ENCODE assay signal across 17 cellular contexts in the genomic region with DNA sequence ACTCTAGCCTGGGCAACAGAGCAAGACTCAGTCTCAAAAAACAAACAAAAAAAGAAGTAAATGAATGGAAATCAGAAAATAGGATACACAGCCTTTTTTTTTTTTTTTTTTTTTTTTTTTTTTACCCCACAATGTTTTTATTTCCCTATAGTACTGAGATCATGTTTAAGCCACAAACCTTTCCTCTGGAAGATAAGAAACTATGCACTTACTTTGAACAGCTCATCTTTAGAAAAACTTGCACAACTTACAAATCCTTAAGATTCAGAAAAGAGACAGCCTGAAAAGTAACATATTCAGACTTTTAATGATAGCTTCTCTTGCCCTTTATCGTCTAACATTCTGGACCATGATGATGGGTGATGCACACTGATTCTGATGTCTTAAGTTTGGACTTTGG.
DNase-seq lines count a peak whose midpoint lies in the region; ATAC-seq and TF ChIP-seq lines count a peak whose summit lies in the region.
"Had no signal": no experiment of that assay in that cellular context is flagged by ENCODE, and none has a peak within 500 bp of the region (broad histone marks: within the 10 kb centered on the region; RNA-seq: fewer than 3 reads in every experiment).

No MANE protein-coding gene starts in this region.

- H3K4ac ChIP-seq in IMR-90 (ENCODE audit: low read depth, low read length) (no peak overlapping the region), mesenchymal stem cell (ENCODE audit: low read depth in 1 of 2, low read length in 2 of 2) (no peak overlapping the region)

- H3K4me1 Mint-ChIP-seq in CD4-positive, alpha-beta T cell (ENCODE audit: low read depth), result peaks cover 69% of the 10 kb centered on the region
- H3K4me1 Mint-ChIP-seq in brain, result peaks cover 7% of the 10 kb centered on the region

- no peak overlapping the region for H3K23ac ChIP-seq in IMR-90 (ENCODE audit: low read depth, low read length)
- no peak overlapping the region for H3K23ac ChIP-seq in mesenchymal stem cell (ENCODE audit: low read length in 2 of 2)

- H2AK5ac ChIP-seq in IMR-90 (ENCODE audit: low read depth, low read length) (no peak overlapping the region), mesenchymal stem cell (ENCODE audit: low read length, severe bottlenecking) (no peak overlapping the region)

- H3K27ac Mint-ChIP-seq in CD4-positive, alpha-beta T cell, result peak overlapping the region; percentile 74
- peak overlapping the region in 3 of 5 experiments; percentile 14 to 54 (median 19) for H3K27ac Mint-ChIP-seq in brain

- H3K4me3 ChIP-seq in IMR-90 (ENCODE audit: insufficient read depth, low read depth, low read length) (no peak overlapping the region), mesenchymal stem cell (ENCODE audit: insufficient read depth in 1 of 2, low read depth in 1 of 2, low read length in 2 of 2) (no peak overlapping the region), MM.1S (ENCODE audit: low read length) (no peak overlapping the region)
- H3K4me3 ChIP-seq: cardiac muscle cell, HAP-1, SJSA1, testis had no signal

- H3K9ac ChIP-seq in IMR-90 (ENCODE audit: low read depth, low read length), result no peak overlapping the region
- no peak overlapping the region for H3K9ac ChIP-seq in mesenchymal stem cell (ENCODE audit: low read length)
- no peak overlapping the region for H3K9ac ChIP-seq in MM.1S (ENCODE audit: low read length)
- H3K9ac ChIP-seq: parathyroid adenoma had no signal

- no TSS peak for BruUV-seq in IMR-90 (replicated peaks; lab: Mats Ljungman, UMichigan)

- no peak for TF ChIP-seq POLR2A in IMR-90 (IDR thresholded peaks at IDR 0.05; ENCODE audit: low read depth, low read length)

- H3K27ac ChIP-seq in CD4-positive, alpha-beta T cell (ENCODE audit: low read depth, low read length), result no peak overlapping the region
- H3K27ac ChIP-seq in IMR-90 (ENCODE audit: insufficient read depth, low read length) (no peak overlapping the region), mesenchymal stem cell (ENCODE audit: low read length, poor library complexity, severe bottlenecking) (no peak overlapping the region), MM.1S (ENCODE audit: low read length) (no peak overlapping the region)
- H3K27ac ChIP-seq: cardiac muscle cell, parathyroid adenoma, SJSA1, testis had no signal

- H3K36me3 ChIP-seq in IMR-90 (ENCODE audit: control insufficient read depth, insufficient read depth, low read length) (peaks cover 9% of the 10 kb centered on the region), mesenchymal stem cell (ENCODE audit: control insufficient read depth in 1 of 2, insufficient read depth in 2 of 2, low read depth in 1 of 2, low read length in 2 of 2) (peaks cover 13 to 35% of the 10 kb centered on the region in 2 experiments), MM.1S (replicated peaks; ENCODE audit: insufficient read depth, low read length) (no peaks in the 10 kb centered on the region)

- no peak for TF ChIP-seq CTCF in CD4-positive, alpha-beta T cell (IDR thresholded peaks at IDR 0.05)
- no peak for TF ChIP-seq CTCF in IMR-90 (conservative IDR thresholded peaks at IDR 0.05; ENCODE audit: low read depth, low read length)
- TF ChIP-seq CTCF in brain (conservative IDR thresholded peaks at IDR 0.05), result no peak
- TF ChIP-seq CTCF in MM.1S (IDR thresholded peaks at IDR 0.05; ENCODE audit: low read length), result no peak

- H3K4me2 ChIP-seq in IMR-90 (ENCODE audit: low read depth, low read length) (no peak overlapping the region), mesenchymal stem cell (ENCODE audit: low read length, poor library complexity, severe bottlenecking) (no peak overlapping the region), MM.1S (ENCODE audit: low read depth, low read length) (no peak overlapping the region)

- no peak overlapping the region for H2AK9ac ChIP-seq in IMR-90 (replicated peaks; ENCODE audit: low read depth, low read length, poor library complexity)

- CTCF ChIA-PET in CD4-positive, alpha-beta T cell (lab: Charles Lee), result interaction anchor here (0.6 to 1.6 kb wide), 7 partner anchors 10 to 187 kb away, joined by 3 to 6 read pairs (median 4); no protein-coding TSS in a partner anchor
- CTCF ChIA-PET in IMR-90 (lab: Yijun Ruan, JAX), result no interaction called here

- no peaks in the 10 kb centered on the region for H3K27me3 Mint-ChIP-seq in CD4-positive, alpha-beta T cell
- H3K27me3 Mint-ChIP-seq in brain, result no peaks in the 10 kb centered on the region

- H3K27me3 ChIP-seq in CD4-positive, alpha-beta T cell (ENCODE audit: control insufficient read depth, insufficient read depth, low read length), result no peaks in the 10 kb centered on the region
- H3K27me3 ChIP-seq in IMR-90 (ENCODE audit: control insufficient read depth, insufficient read depth, low read length) (no peaks in the 10 kb centered on the region), mesenchymal stem cell (ENCODE audit: control insufficient read depth in 1 of 2, insufficient read depth in 1 of 2, low read length in 2 of 2) (no peaks in the 10 kb centered on the region), MM.1S (replicated peaks; ENCODE audit: insufficient read depth, low read length) (no peaks in the 10 kb centered on the region)
- H3K27me3 ChIP-seq: cardiac muscle cell, SJSA1, testis had no signal

- H3K79me1 ChIP-seq in IMR-90 (ENCODE audit: low read depth in 1 of 2, low read length in 2 of 2) (peaks cover 29 to 63% of the 10 kb centered on the region in 2 experiments), mesenchymal stem cell (replicated peaks; ENCODE audit: low read length, poor library complexity, severe bottlenecking) (peaks cover 33% of the 10 kb centered on the region)

- dilution Hi-C loops in IMR-90 (cut with HindIII; ENCODE audit: low sequenced_read_pairs, unreplicated experiment), result no loop called here

- no peak overlapping the region for H3K56ac ChIP-seq in IMR-90 (ENCODE audit: extremely low read depth, insufficient read depth, low read length)

- H3K4me1 ChIP-seq in IMR-90 (ENCODE audit: control insufficient read depth, insufficient read depth, low read length), result peaks cover 9% of the 10 kb centered on the region; the same call in 1 of the 2 replicates
- H3K4me1 ChIP-seq in mesenchymal stem cell (ENCODE audit: control insufficient read depth, insufficient read depth, low read depth, low read length), result peaks cover 5% of the 10 kb centered on the region
- no peaks in the 10 kb centered on the region for H3K4me1 ChIP-seq in MM.1S (ENCODE audit: low read length)
- H3K4me1 ChIP-seq: HAP-1, parathyroid adenoma, SJSA1 had no signal

- H2AFZ ChIP-seq in IMR-90 (replicated peaks; ENCODE audit: low read length, poor library complexity) (no peak overlapping the region), mesenchymal stem cell (ENCODE audit: low read depth, low read length) (no peak overlapping the region), MM.1S (ENCODE audit: low read length) (no peak overlapping the region)
- H2AFZ ChIP-seq: parathyroid adenoma had no signal

- H3K9me3 ChIP-seq in CD4-positive, alpha-beta T cell (ENCODE audit: control insufficient read depth, low read length), result no peaks in the 10 kb centered on the region
- no peaks in the 10 kb centered on the region for H3K9me3 ChIP-seq in IMR-90 (ENCODE audit: control insufficient read depth, insufficient read depth, low read length)
- H3K9me3 ChIP-seq in mesenchymal stem cell (ENCODE audit: control insufficient read depth, low read length), result no peaks in the 10 kb centered on the region
- H3K9me3 ChIP-seq in MM.1S (replicated peaks; ENCODE audit: insufficient read depth, low read length), result no peaks in the 10 kb centered on the region
- H3K9me3 ChIP-seq: HAP-1, SJSA1, testis had no signal

- no peak for TF ChIP-seq RAD21 in IMR-90 (IDR thresholded peaks at IDR 0.05; ENCODE audit: low read length)

- no peak overlapping the region for H4K91ac ChIP-seq in IMR-90 (ENCODE audit: insufficient read depth, low read depth, low read length)
- no peak overlapping the region for H4K91ac ChIP-seq in mesenchymal stem cell (ENCODE audit: low read length)

- H2BK12ac ChIP-seq in mesenchymal stem cell (ENCODE audit: low read length in 2 of 2), result no peak overlapping the region

- peaks cover 30% of the 10 kb centered on the region for H3K79me2 ChIP-seq in MM.1S (ENCODE audit: low read length)

- H4K5ac ChIP-seq in IMR-90 (ENCODE audit: low read depth, low read length), result no peak overlapping the region; the same call in 1 of the 2 replicates

- no peaks in the 10 kb centered on the region for H3K9me2 ChIP-seq in MM.1S (replicated peaks; ENCODE audit: insufficient read depth, low read length)

- no peak overlapping the region for H3K14ac ChIP-seq in IMR-90 (replicated peaks; ENCODE audit: low read depth, low read length)
- H3K14ac ChIP-seq in mesenchymal stem cell (ENCODE audit: low read length in 2 of 2), result no peak overlapping the region

- in situ Hi-C loops in IMR-90 (cut with MboI; ENCODE audit: low sequenced_read_pairs), result loop anchor here (10.0 kb wide), 1 partner anchor 173 kb away; no protein-coding TSS in a partner anchor

- H3K36me3 Mint-ChIP-seq in CD4-positive, alpha-beta T cell (ENCODE audit: low read depth), result peaks cover 69% of the 10 kb centered on the region
- peaks cover 68% of the 10 kb centered on the region for H3K36me3 Mint-ChIP-seq in brain

- H3K18ac ChIP-seq in IMR-90 (ENCODE audit: low read depth, low read length), result peak overlapping the region; percentile 52; the same call in 1 of the 2 replicates
- no peak overlapping the region for H3K18ac ChIP-seq in mesenchymal stem cell (ENCODE audit: low read depth in 1 of 2, low read length in 2 of 2)

- H3F3A ChIP-seq in MM.1S (ENCODE audit: insufficient read depth, low read length), result no peaks in the 10 kb centered on the region

- H2BK15ac ChIP-seq in IMR-90 (ENCODE audit: low read depth, low read length) (no peak overlapping the region), mesenchymal stem cell (ENCODE audit: low read depth, poor library complexity, severe bottlenecking) (no peak overlapping the region)

- no peak overlapping the region for H2BK120ac ChIP-seq in IMR-90 (ENCODE audit: low read depth, low read length)
- H2BK120ac ChIP-seq in mesenchymal stem cell (ENCODE audit: low read depth, low read length), result no peak overlapping the region

- no peak overlapping the region for H2BK5ac ChIP-seq in IMR-90 (ENCODE audit: low read depth, low read length, poor library complexity, severe bottlenecking)
- H2BK5ac ChIP-seq in mesenchymal stem cell (ENCODE audit: low read depth, low read length, poor library complexity, severe bottlenecking), result no peak overlapping the region

- no peaks in the 10 kb centered on the region for H3K9me3 Mint-ChIP-seq in CD4-positive, alpha-beta T cell
- H3K9me3 Mint-ChIP-seq in brain, result peaks cover 0 to 2% (median 0%) of the 10 kb centered on the region in 5 experiments

- DNase-seq in CD4-positive, alpha-beta T cell, result no peak
- DNase-seq in IMR-90, result peak; percentile 65
- DNase-seq in mesenchymal stem cell, result peak; percentile 37
- DNase-seq in MM.1S, result no peak
- DNase-seq in NCI-H128 (lab: John Stamatoyannopoulos, UW; ENCODE audit: unreplicated experiment), result no peak
- no peak for DNase-seq in putamen (ENCODE audit: low spot score)
- DNase-seq: activated CD4-positive, alpha-beta T cell treated with anti-CD3 and anti-CD28 coated beads, Interleukin-2, amount 50 U/mL, for 4 hours; Kasumi-1; left ventricle myocardium superior; NCI-H446; testis had no signal

- peaks cover 15% of the 10 kb centered on the region for H3K9me1 ChIP-seq in IMR-90 (ENCODE audit: insufficient read depth, low read length)

- intact Hi-C loops in CD4-positive, alpha-beta T cell (cut with DNase I, micrococcal nuclease), result no loop called here
- intact Hi-C loops in IMR-90 (cut with micrococcal nuclease), result loop anchor here (10.0 kb wide), 1 partner anchor 193 kb away; no protein-coding TSS in a partner anchor

- peak; percentile 39 for ATAC-seq in CD4-positive, alpha-beta T cell (ENCODE audit: poor library complexity)
- peak; percentile 48; the same call in 1 of the 2 replicates for ATAC-seq in IMR-90 (ENCODE audit: low read depth)
- ATAC-seq in GM21381 (IDR thresholded peaks at IDR 0.05; ENCODE audit: unreplicated experiment), result no peak

- POLR2A ChIA-PET in CD4-positive, alpha-beta T cell (lab: Charles Lee), result interaction anchor here (0.6 to 1.7 kb wide), 6 partner anchors 8 to 214 kb away, joined by 3 to 6 read pairs (median 4); no protein-coding TSS in a partner anchor
- POLR2A ChIA-PET in IMR-90 (lab: Charles Lee; ENCODE audit: unreplicated experiment), result no interaction called here

- H4K20me1 ChIP-seq in IMR-90 (ENCODE audit: insufficient read depth, low read length), result peaks cover 20% of the 10 kb centered on the region
- no peaks in the 10 kb centered on the region; the same call in 1 of the 2 replicates for H4K20me1 ChIP-seq in MM.1S (ENCODE audit: insufficient read depth, low read length)

- 100% methylated on average over 1 of the region's 1 CpG; no CpG with 5 or more reads in 1 of the 2 experiments for WGBS in IMR-90 (ENCODE audit: extremely low coverage in 2 of 2, insufficient read length in 1 of 2), 2 experiments
- 100% methylated on average over 1 of the region's 1 CpG for WGBS in mesenchymal stem cell

- H3K4me3 Mint-ChIP-seq in CD4-positive, alpha-beta T cell, result peak overlapping the region; percentile 4
- H3K4me3 Mint-ChIP-seq in brain, result no peak overlapping the region

- peak overlapping the region; percentile 13; the same call in 1 of the 2 replicates for H2BK20ac ChIP-seq in IMR-90 (ENCODE audit: low read depth, low read length)

- H4K8ac ChIP-seq in IMR-90 (ENCODE audit: low read depth in 2 of 2, low read length in 2 of 2) (no peak overlapping the region), mesenchymal stem cell (ENCODE audit: low read length) (no peak overlapping the region)

Comparison
In these comparisons a context has a peak if more than half of its experiments do, and no peak if none do; other contexts are left out.
1. DNase-seq: peak in IMR-90 (single experiment) and mesenchymal stem cell (single experiment); none in CD4-positive, alpha-beta T cell (0 of 10), MM.1S (single experiment), NCI-H128 (single experiment) and putamen (single experiment).